Comparison of ENCODE assay signal across 33 cellular contexts in genomic region chr4:128281354-128281753, GRCh38.
"Had no signal": no experiment of that assay in that cellular context is flagged by ENCODE, and none has a peak within 500 bp of the region (broad histone marks: within the 10 kb centered on the region; RNA-seq: fewer than 3 reads in every experiment).

No MANE protein-coding gene starts in this region.

- H3K4me3 ChIP-seq: ascending aorta, gastrocnemius medialis, pancreas, prostate gland, skin epidermis, stomach, suprapubic skin, tibial artery, upper lobe of right lung had no signal

- H3K27me3 ChIP-seq: ascending aorta, gastrocnemius medialis, neutrophil, pancreas, stomach, suprapubic skin, tibial artery, upper lobe of right lung had no signal

- H3K9me3 Mint-ChIP-seq: activated B cell treated with CpG ODN at 0.5 μM for 24 hours; activated CD8-positive, alpha-beta T cell treated with anti-CD3 and anti-CD28 coated beads for 36 hours; activated naive CD4-positive, alpha-beta T cell treated with anti-CD3 and anti-CD28 coated beads, Interleukin-2, amount 50 U/mL, for 24 hours; activated T-cell treated with anti-CD3 and anti-CD28 coated beads, Interleukin-2, amount 50 U/mL, for 4 hours; activated T-helper 17 cell treated with anti-CD3 and anti-CD28 coated beads, Interleukin-2, amount 50 U/mL, for 72 hours; dendritic cell treated with granulocyte-macrophage colony-stimulating factor and Interleukin-4, amounts not matched to agents 40 ng/mL and 50 ng/mL, for 4 days; mesothelial cell of epicardium; naive B cell; stimulated activated naive B cell treated with anti-CD40 and anti-IgM and Interleukin-4, amounts not matched to agents 10 μg/mL and 1 μg/mL and 100 μg/mL, for 72 hours; T-cell had no signal

- H3K27ac Mint-ChIP-seq: activated B cell treated with CpG ODN at 0.5 μM for 24 hours; activated CD8-positive, alpha-beta T cell treated with anti-CD3 and anti-CD28 coated beads for 36 hours; activated naive CD4-positive, alpha-beta T cell treated with anti-CD3 and anti-CD28 coated beads, Interleukin-2, amount 50 U/mL, for 24 hours; activated T-helper 17 cell treated with anti-CD3 and anti-CD28 coated beads, Interleukin-2, amount 50 U/mL, for 72 hours; dendritic cell treated with granulocyte-macrophage colony-stimulating factor and Interleukin-4, amounts not matched to agents 40 ng/mL and 50 ng/mL, for 4 days; mesothelial cell of epicardium; naive B cell; nephron progenitor cell; stimulated activated naive B cell treated with anti-CD40 and anti-IgM and Interleukin-4, amounts not matched to agents 10 μg/mL and 1 μg/mL and 100 μg/mL, for 72 hours; T-cell had no signal

- ATAC-seq: activated CD8-positive, alpha-beta T cell treated with anti-CD3 and anti-CD28 coated beads for 36 hours; activated T-cell treated with anti-CD3 and anti-CD28 coated beads, Interleukin-2, amount 50 U/mL, for 4 hours; activated T-helper 17 cell treated with anti-CD3 and anti-CD28 coated beads, Interleukin-2, amount 50 U/mL, for 72 hours; gastrocnemius medialis; left colon; pancreas; sciatic nerve; stimulated activated naive B cell treated with anti-CD40 and anti-IgM and Interleukin-4, amounts not matched to agents 10 μg/mL and 1 μg/mL and 100 μg/mL, for 72 hours; upper lobe of right lung had no signal

- H3K4me3 Mint-ChIP-seq: activated B cell treated with CpG ODN at 0.5 μM for 24 hours; activated CD8-positive, alpha-beta T cell treated with anti-CD3 and anti-CD28 coated beads for 36 hours; activated naive CD4-positive, alpha-beta T cell treated with anti-CD3 and anti-CD28 coated beads, Interleukin-2, amount 50 U/mL, for 24 hours; activated T-cell treated with anti-CD3 and anti-CD28 coated beads, Interleukin-2, amount 50 U/mL, for 4 hours; activated T-helper 17 cell treated with anti-CD3 and anti-CD28 coated beads, Interleukin-2, amount 50 U/mL, for 72 hours; dendritic cell treated with granulocyte-macrophage colony-stimulating factor and Interleukin-4, amounts not matched to agents 40 ng/mL and 50 ng/mL, for 4 days; mesothelial cell of epicardium; naive B cell; nephron progenitor cell; stimulated activated naive B cell treated with anti-CD40 and anti-IgM and Interleukin-4, amounts not matched to agents 10 μg/mL and 1 μg/mL and 100 μg/mL, for 72 hours; T-cell had no signal

- H3K9me3 ChIP-seq: ascending aorta, gastrocnemius medialis, neutrophil, pancreas, prostate gland, stomach, suprapubic skin, tibial artery, upper lobe of right lung had no signal

- DNase-seq: activated B cell treated with CpG ODN at 0.5 μM for 24 hours; activated CD4-positive, alpha-beta T cell treated with anti-CD3 and anti-CD28 coated beads, Interleukin-2, amount 50 U/mL, for 1 hour; activated CD8-positive, alpha-beta T cell treated with anti-CD3 and anti-CD28 coated beads for 36 hours; activated T-cell treated with anti-CD3 and anti-CD28 coated beads, Interleukin-2, amount 50 U/mL, for 4 hours; caudate nucleus; effector CD4-positive, alpha-beta T cell; gastrocnemius medialis; glutamatergic neuron; kidney; left colon; mammary epithelial cell; naive B cell; nephron progenitor cell; pancreas; retina; stimulated activated CD4-positive, alpha-beta T cell treated with anti-CD3 and anti-CD28 coated beads, Interleukin-4, amount 100 ng/mL, for 24 hours; stimulated activated CD8-positive, alpha-beta memory T cell treated with anti-CD3 and anti-CD28 coated beads, Interleukin-4, amount 100 ng/mL, for 48 hours; stimulated activated naive B cell treated with anti-CD40 and anti-IgM and Interleukin-4, amounts not matched to agents 10 μg/mL and 1 μg/mL and 100 μg/mL, for 72 hours; stomach; T-cell; tibial artery; upper lobe of right lung had no signal

- H3K4me1 ChIP-seq: prostate gland had no signal

- H3K36me3 Mint-ChIP-seq: naive B cell had no signal

- H3K27ac ChIP-seq: ascending aorta, epithelial cell of prostate, gastrocnemius medialis, neutrophil, pancreas, prostate gland, skin epidermis, stomach, suprapubic skin, tibial artery, upper lobe of right lung had no signal

- H3K27me3 Mint-ChIP-seq: activated B cell treated with CpG ODN at 0.5 μM for 24 hours; activated CD8-positive, alpha-beta T cell treated with anti-CD3 and anti-CD28 coated beads for 36 hours; activated naive CD4-positive, alpha-beta T cell treated with anti-CD3 and anti-CD28 coated beads, Interleukin-2, amount 50 U/mL, for 24 hours; activated T-helper 17 cell treated with anti-CD3 and anti-CD28 coated beads, Interleukin-2, amount 50 U/mL, for 72 hours; dendritic cell treated with granulocyte-macrophage colony-stimulating factor and Interleukin-4, amounts not matched to agents 40 ng/mL and 50 ng/mL, for 4 days; naive B cell; stimulated activated naive B cell treated with anti-CD40 and anti-IgM and Interleukin-4, amounts not matched to agents 10 μg/mL and 1 μg/mL and 100 μg/mL, for 72 hours; T-cell had no signal

- H3K36me3 ChIP-seq: ascending aorta, gastrocnemius medialis, neutrophil, pancreas, prostate gland, suprapubic skin, tibial artery, upper lobe of right lung had no signal
